11 cellular contexts compared by ENCODE assay signal in the genomic region with DNA sequence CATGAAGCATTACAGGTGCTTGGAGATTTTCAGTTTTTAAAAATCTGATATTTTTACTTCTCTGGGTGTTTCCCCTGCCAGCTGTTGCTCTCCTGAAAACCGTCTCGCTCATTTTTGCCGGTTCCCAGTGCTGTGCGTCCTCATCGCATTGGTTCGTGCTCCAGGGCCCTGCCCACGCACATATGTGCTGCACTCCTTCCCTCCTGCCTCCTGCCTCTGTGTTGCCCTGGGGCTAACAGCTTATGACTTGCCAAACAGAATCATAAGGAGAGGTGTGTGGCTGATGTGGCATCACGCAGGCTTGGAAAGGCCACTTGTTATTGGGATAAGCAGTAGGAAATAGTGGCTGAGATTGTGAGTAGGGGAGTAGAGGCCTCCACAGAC. TPM values are rescaled to one million over a fixed set of nuclear protein-coding genes. Genes with fewer than 3 reads are reported as not detected.
DNase-seq lines count a peak whose midpoint lies in the region; ATAC-seq, FAIRE-seq and TF ChIP-seq lines count a peak whose summit lies in the region.
"Had no signal": no experiment of that assay in that cellular context is flagged by ENCODE, and none has a peak within 500 bp of the region (broad histone marks: within the 10 kb centered on the region; RNA-seq: fewer than 3 reads in every experiment).

No MANE protein-coding gene starts in this region.

- peaks cover 16% of the 10 kb centered on the region for H3K4me1 ChIP-seq in CD4-positive, alpha-beta memory T cell (ENCODE audit: insufficient read depth, low read length)
- H3K4me1 ChIP-seq in pancreas = no peaks in the 10 kb centered on the region
- H3K4me1 ChIP-seq: breast epithelium had no signal

- no peaks in the 10 kb centered on the region for H3K9me3 ChIP-seq in CD4-positive, alpha-beta memory T cell (ENCODE audit: control insufficient read depth in 1 of 2, low read length in 2 of 2)
- no peaks in the 10 kb centered on the region for H3K9me3 ChIP-seq in pancreas
- H3K9me3 ChIP-seq: breast epithelium had no signal

- no peaks in the 10 kb centered on the region for H3K9me3 Mint-ChIP-seq in CD4-positive, alpha-beta memory T cell
- no peaks in the 10 kb centered on the region for H3K9me3 Mint-ChIP-seq in nephron

- no peak for FAIRE-seq in pancreas (lab: Jason Lieb, UNC)
- FAIRE-seq: GM12892 had no signal

- no peak for ATAC-seq in GM21529 (IDR thresholded peaks at IDR 0.05; ENCODE audit: unreplicated experiment)
- ATAC-seq in pancreas = no peak

- H3K36me3 Mint-ChIP-seq in CD4-positive, alpha-beta memory T cell = no peaks in the 10 kb centered on the region
- H3K36me3 Mint-ChIP-seq in nephron (ENCODE audit: low read depth) = no peaks in the 10 kb centered on the region

- peak overlapping the region in 1 of 7 donors; percentile 52 for H3K27ac Mint-ChIP-seq in CD4-positive, alpha-beta memory T cell
- peak overlapping the region; percentile 82 to 88 (median 84) for H3K27ac Mint-ChIP-seq in nephron

- H3K27ac ChIP-seq in CD4-positive, alpha-beta memory T cell (ENCODE audit: low read depth, low read length) = no peak overlapping the region
- no peak overlapping the region for H3K27ac ChIP-seq in pancreas

- H3K27me3 Mint-ChIP-seq in CD4-positive, alpha-beta memory T cell = peaks cover 14 to 21% of the 10 kb centered on the region in 2 donors
- peaks cover 23% of the 10 kb centered on the region for H3K27me3 Mint-ChIP-seq in nephron (ENCODE audit: low read depth)

- CTCF ChIA-PET in CD4-positive, alpha-beta memory T cell (lab: Charles Lee; ENCODE audit: partially characterized antibody) = interaction anchor here (1.5 to 1.6 kb wide), 2 partner anchors 9 to 13 kb away, joined by 4 to 5 read pairs; no protein-coding TSS in a partner anchor

- H3K4me3 Mint-ChIP-seq in CD4-positive, alpha-beta memory T cell = peak overlapping the region in 7 of 8 donors; percentile 25 to 74 (median 35)
- H3K4me3 Mint-ChIP-seq in nephron = peak overlapping the region; percentile 71 to 80 (median 73)

- intact Hi-C loops in CD4-positive, alpha-beta memory T cell (cut with micrococcal nuclease) = no loop called here
- intact Hi-C loops in pancreas (cut with DNase I) = loop anchor here in 2 of 3 donors (10.0 kb wide), 2 partner anchors 688 to 738 kb away; no protein-coding TSS in a partner anchor

- no peaks in the 10 kb centered on the region for H3K36me3 ChIP-seq in CD4-positive, alpha-beta memory T cell (ENCODE audit: insufficient read depth, low read length)
- H3K36me3 ChIP-seq in pancreas = no peaks in the 10 kb centered on the region
- H3K36me3 ChIP-seq: breast epithelium had no signal

- TF ChIP-seq CTCF in nephron (IDR thresholded peaks at IDR 0.05; ENCODE audit: unreplicated experiment in 3 of 3) (no peak), pancreas (IDR thresholded peaks at IDR 0.05) (no peak)

- H3K4me3 ChIP-seq in CD4-positive, alpha-beta memory T cell (ENCODE audit: low read length in 2 of 2) = no peak overlapping the region
- H3K4me3 ChIP-seq in pancreas = no peak overlapping the region

- H3K27me3 ChIP-seq in CD4-positive, alpha-beta memory T cell (ENCODE audit: insufficient read depth, low read length) = peaks cover 8% of the 10 kb centered on the region
- no peaks in the 10 kb centered on the region for H3K27me3 ChIP-seq in pancreas
- H3K27me3 ChIP-seq: breast epithelium had no signal

- in situ Hi-C loops in ACHN (cut with HindIII; ENCODE audit: low pct_ligation_motif_present, low pct_unique_long_range_greater_than_20kb, low sequenced_read_pairs) = no loop called here

- 80 to 84% methylated on average over 8 of the region's 8 CpGs for WGBS in pancreas, 2 donors

- H3K4me1 Mint-ChIP-seq in CD4-positive, alpha-beta memory T cell = peaks cover 10 to 28% (median 21%) of the 10 kb centered on the region in 4 donors
- peaks cover 26% of the 10 kb centered on the region for H3K4me1 Mint-ChIP-seq in nephron

- no peak for DNase-seq in CD4-positive, alpha-beta memory T cell
- DNase-seq in M059J (ENCODE audit: low read depth) (peak; percentile 81), cerebellar cortex (ENCODE audit: low spot score) (peak; percentile 27), pancreas (no peak), NCI-H82 (lab: John Stamatoyannopoulos, UW) (no peak), ACHN (no peak)
- DNase-seq: RPMI8226 had no signal

- POLR2A ChIA-PET in CD4-positive, alpha-beta memory T cell (lab: Charles Lee; ENCODE audit: partially characterized antibody) = no interaction called here

RNA-seq across cellular contexts. Expression of a gene that starts 53.4 kb away (rescaled TPM):
- total RNA-seq in CD4-positive, alpha-beta memory T cell = 10 to 100 TPM; 24.4 to 26.6 TPM
- polyA plus RNA-seq in CD4-positive, alpha-beta memory T cell = 10 to 100 TPM; 26.4 to 32.1 TPM
- total RNA-seq in M059J (2014; rRNA removed; shearing (Covaris generic)) = 19.8 and 35.1 TPM in 2 replicates
- total RNA-seq in pancreas = 10 to 100 TPM in 1 of 6 donors, 1 to 10 TPM in 5; 5.1 to 12.1 (median 8.1) TPM
- polyA plus RNA-seq in pancreas = 10 to 100 TPM in 1 of 2 donors, 1 to 10 TPM in 1; 7.7 to 12.6 TPM

RNA-seq across cellular contexts. Expression of a gene that starts 53.6 kb away (rescaled TPM):
- 10 to 100 TPM; 45.4 to 48.5 TPM for total RNA-seq in CD4-positive, alpha-beta memory T cell
- polyA plus RNA-seq in CD4-positive, alpha-beta memory T cell = 10 to 100 TPM; 21.4 to 22.7 TPM
- total RNA-seq in M059J (2014; rRNA removed; shearing (Covaris generic)) = 22.0 and 27.8 TPM in 2 replicates
- 10 to 100 TPM in 3 of 6 donors, 1 to 10 TPM in 3; 8.0 to 18.1 (median 9.9) TPM for total RNA-seq in pancreas
- 10 to 100 TPM; 22.5 to 32.4 TPM for polyA plus RNA-seq in pancreas

RNA-seq across cellular contexts. Expression of a gene that starts 54.5 kb away (rescaled TPM):
- total RNA-seq in CD4-positive, alpha-beta memory T cell = 10 to 100 TPM; 36.2 to 43.4 TPM
- 100 to 1,000 TPM; 240 to 246 TPM for polyA plus RNA-seq in CD4-positive, alpha-beta memory T cell
- total RNA-seq in M059J (2014; rRNA removed; shearing (Covaris generic)) = 184 and 206 TPM in 2 replicates
- 10 to 100 TPM; 17.8 to 29.7 (median 26.0) TPM for total RNA-seq in pancreas
- 100 to 1,000 TPM in 1 of 2 donors, 10 to 100 TPM in 1; 29.2 to 120 TPM for polyA plus RNA-seq in pancreas

Comparison
In these comparisons a context has a peak if more than half of its experiments do, and no peak if none do; other contexts are left out.
1. DNase-seq: peak in M059J (single experiment) and cerebellar cortex (single experiment); none in CD4-positive, alpha-beta memory T cell (0 of 5), pancreas (0 of 6), NCI-H82 (single experiment) and ACHN (single experiment).